Comparison of ENCODE assay signal across 12 cellular contexts in genomic region chrX:65745992-65746391, GRCh38.
DNase-seq lines count a peak whose midpoint lies in the region; ATAC-seq, FAIRE-seq and TF ChIP-seq lines count a peak whose summit lies in the region.
"Had no signal": no experiment of that assay in that cellular context is flagged by ENCODE, and none has a peak within 500 bp of the region (broad histone marks: within the 10 kb centered on the region; RNA-seq: fewer than 3 reads in every experiment).

No MANE protein-coding gene starts in this region.

- no peaks in the 10 kb centered on the region for H3K27me3 Mint-ChIP-seq in activated CD8-positive, alpha-beta memory T cell treated with anti-CD3 and anti-CD28 coated beads, Interleukin-2, amount 10 ng/mL, durations not matched to agents 7 days and 5 days

- no peak for ATAC-seq in activated CD8-positive, alpha-beta memory T cell treated with anti-CD3 and anti-CD28 coated beads, Interleukin-2, amount 10 ng/mL, durations not matched to agents 7 days and 5 days
- ATAC-seq in left lung, result no peak
- ATAC-seq: HepG2; stimulated activated naive CD8-positive, alpha-beta T cell treated with anti-CD3 and anti-CD28 coated beads, Interleukin-15, Interleukin-2, amounts not matched to agents 100 U/mL and 50 U/mL, for 24 hours had no signal

- CTCF ChIA-PET in activated CD8-positive, alpha-beta memory T cell treated with anti-CD3 and anti-CD28 coated beads, Interleukin-2, amount 10 ng/mL, durations not matched to agents 7 days and 5 days (lab: Charles Lee), result interaction anchor here (0.7 to 2.7 kb wide), 5 partner anchors 9 to 268 kb away, joined by 3 to 10 read pairs (median 5); no protein-coding TSS in a partner anchor

- H3K9me3 Mint-ChIP-seq in activated CD8-positive, alpha-beta memory T cell treated with anti-CD3 and anti-CD28 coated beads, Interleukin-2, amount 10 ng/mL, durations not matched to agents 7 days and 5 days (ENCODE audit: low read depth), result no peaks in the 10 kb centered on the region

- no peak overlapping the region for H3K4me3 Mint-ChIP-seq in activated CD8-positive, alpha-beta memory T cell treated with anti-CD3 and anti-CD28 coated beads, Interleukin-2, amount 10 ng/mL, durations not matched to agents 7 days and 5 days

- TF ChIP-seq CTCF in choroid plexus epithelial cell (conservative IDR thresholded peaks at IDR 0.05; ENCODE audit: low read depth, low read length) (peak; percentile 41), left lung (IDR thresholded peaks at IDR 0.05) (no peak)

- H3K27ac ChIP-seq in small intestine (ENCODE audit: low read depth in 1 of 2, low read length in 1 of 2) (no peak overlapping the region), left lung (no peak overlapping the region)

- no peak for FAIRE-seq in small intestine (lab: Jason Lieb, UNC)
- FAIRE-seq: HepG2, TTC549 had no signal

- no peak overlapping the region for H3K4me3 ChIP-seq in choroid plexus epithelial cell (ENCODE audit: low read depth, low read length)
- H3K4me3 ChIP-seq in small intestine (ENCODE audit: low read depth in 1 of 2, low read length in 2 of 2), result no peak overlapping the region
- H3K4me3 ChIP-seq in left lung, result no peak overlapping the region

- peaks cover 0 to 2% of the 10 kb centered on the region in 2 donors for H3K36me3 ChIP-seq in small intestine (ENCODE audit: control insufficient read depth in 2 of 2, insufficient read depth in 2 of 2, low read length in 2 of 2)
- peaks cover 0 to 15% of the 10 kb centered on the region in 2 donors for H3K36me3 ChIP-seq in left lung

- H3K27ac Mint-ChIP-seq in activated CD8-positive, alpha-beta memory T cell treated with anti-CD3 and anti-CD28 coated beads, Interleukin-2, amount 10 ng/mL, durations not matched to agents 7 days and 5 days, result peak overlapping the region; percentile 65

- no peak for DNase-seq in activated CD8-positive, alpha-beta memory T cell treated with anti-CD3 and anti-CD28 coated beads, Interleukin-2, amount 10 ng/mL, durations not matched to agents 7 days and 5 days
- no peak for DNase-seq in activated CD8-positive, alpha-beta memory T cell treated with anti-CD3 and anti-CD28 coated beads, Interleukin-2, amount 50 U/mL, for 48 hours
- DNase-seq in OCI-M1 (lab: John Stamatoyannopoulos, UW) (peak; percentile 62), choroid plexus epithelial cell (ENCODE audit: low read depth) (peak; percentile 22), small intestine (peak; percentile 13), NCI-H526 treated with DMSO at 0.1 percent for 48 hours (lab: John Stamatoyannopoulos, UW) (no peak), left lung (no peak), SK-N-DZ (ENCODE audit: low spot score) (no peak)
- DNase-seq: NCI-H446; stimulated activated naive CD8-positive, alpha-beta T cell treated with anti-CD3 and anti-CD28 coated beads, Interleukin-15, Interleukin-2, amounts not matched to agents 100 U/mL and 50 U/mL, for 24 hours had no signal

- intact Hi-C loops in left lung (cut with DNase I), result no loop called here

- no peaks in the 10 kb centered on the region for H3K9me3 ChIP-seq in small intestine (ENCODE audit: control insufficient read depth, low read depth)
- H3K9me3 ChIP-seq in left lung, result no peaks in the 10 kb centered on the region

- H3K4me1 Mint-ChIP-seq in activated CD8-positive, alpha-beta memory T cell treated with anti-CD3 and anti-CD28 coated beads, Interleukin-2, amount 10 ng/mL, durations not matched to agents 7 days and 5 days, result peaks cover 49% of the 10 kb centered on the region

- H3K4me1 ChIP-seq in small intestine (ENCODE audit: control insufficient read depth in 2 of 2, insufficient read depth in 1 of 2, low read depth in 1 of 2, low read length in 1 of 2), result no peaks in the 10 kb centered on the region
- H3K4me1 ChIP-seq in left lung, result no peaks in the 10 kb centered on the region

- WGBS in small intestine, 3 donors, result 13 to 46% (median 38%) methylated on average over 5 of the region's 5 CpGs

- H3K27me3 ChIP-seq in small intestine (ENCODE audit: control insufficient read depth in 2 of 2, insufficient read depth in 2 of 2, low read length in 2 of 2) (no peaks in the 10 kb centered on the region), left lung (peaks cover 0 to 6% of the 10 kb centered on the region in 2 donors)

- H3K36me3 Mint-ChIP-seq in activated CD8-positive, alpha-beta memory T cell treated with anti-CD3 and anti-CD28 coated beads, Interleukin-2, amount 10 ng/mL, durations not matched to agents 7 days and 5 days, result peaks cover 32% of the 10 kb centered on the region

Comparison
In these comparisons a context has a peak if more than half of its experiments do, and no peak if none do; other contexts are left out.
1. DNase-seq: peak in OCI-M1 (single experiment), choroid plexus epithelial cell (single experiment) and small intestine (single experiment); none in activated CD8-positive, alpha-beta memory T cell treated with anti-CD3 and anti-CD28 coated beads, Interleukin-2, amount 10 ng/mL, durations not matched to agents 7 days and 5 days (single experiment), activated CD8-positive, alpha-beta memory T cell treated with anti-CD3 and anti-CD28 coated beads, Interleukin-2, amount 50 U/mL, for 48 hours (single experiment), NCI-H526 treated with DMSO at 0.1 percent for 48 hours (single experiment), left lung (0 of 2) and SK-N-DZ (single experiment).